In genomic region chr13:22047785-22048104, GRCh38 we compare ENCODE assay signal across 34 cellular contexts.
"Had no signal": no experiment of that assay in that cellular context is flagged by ENCODE, and none has a peak within 500 bp of the region (broad histone marks: within the 10 kb centered on the region; RNA-seq: fewer than 3 reads in every experiment).

No MANE protein-coding gene starts in this region.

- H3K4me3 Mint-ChIP-seq: activated B cell treated with CpG ODN at 0.5 μM for 24 hours; activated CD4-positive, alpha-beta memory T cell treated with anti-CD3 and anti-CD28 coated beads for 36 hours; activated CD4-positive, alpha-beta T cell treated with anti-CD3 and anti-CD28 coated beads, Interleukin-2, amount 10 ng/mL, durations not matched to agents 7 days and 5 days; activated CD8-positive, alpha-beta T cell treated with anti-CD3 and anti-CD28 coated beads for 36 hours; activated naive CD4-positive, alpha-beta T cell treated with anti-CD3 and anti-CD28 coated beads, Interleukin-2, amount 10 ng/mL, durations not matched to agents 7 days and 5 days; activated naive CD4-positive, alpha-beta T cell treated with anti-CD3 and anti-CD28 coated beads, Interleukin-2, amount 50 U/mL, for 24 hours; activated naive CD8-positive, alpha-beta T cell; activated T-cell treated with anti-CD3 and anti-CD28 coated beads, Interleukin-2, amount 50 U/mL, for 4 hours; activated T-cell treated with anti-CD3 and anti-CD28 coated beads, Interleukin-2, amount 50 U/mL, for 72 hours; brain; central memory CD8-positive, alpha-beta T cell; T-helper 1 cell treated with Interleukin-12 subunit alpha and Interleukin-12 subunit beta and Interleukin-4 antibody, amounts not matched to agents 30 μg/mL and 1 μg/mL, for 36 hours; T-helper 2 cell treated with Interferon-gamma antibody and Interleukin-4, amounts not matched to agents 5 μg/mL and 100 μg/mL, for 36 hours had no signal

- H3K36me3 ChIP-seq: ascending aorta, cardiac muscle cell had no signal

- H3K4me3 ChIP-seq: ascending aorta, cardiac muscle cell had no signal

- H3K4me1 Mint-ChIP-seq: activated B cell treated with CpG ODN at 0.5 μM for 24 hours had no signal

- H3K27me3 Mint-ChIP-seq: activated B cell treated with CpG ODN at 0.5 μM for 24 hours; activated CD4-positive, alpha-beta memory T cell treated with anti-CD3 and anti-CD28 coated beads for 36 hours; activated CD4-positive, alpha-beta T cell treated with anti-CD3 and anti-CD28 coated beads, Interleukin-2, amount 10 ng/mL, durations not matched to agents 7 days and 5 days; activated CD8-positive, alpha-beta T cell treated with anti-CD3 and anti-CD28 coated beads for 36 hours; activated naive CD4-positive, alpha-beta T cell treated with anti-CD3 and anti-CD28 coated beads, Interleukin-2, amount 10 ng/mL, durations not matched to agents 7 days and 5 days; activated naive CD4-positive, alpha-beta T cell treated with anti-CD3 and anti-CD28 coated beads, Interleukin-2, amount 50 U/mL, for 24 hours; activated naive CD8-positive, alpha-beta T cell; central memory CD8-positive, alpha-beta T cell had no signal

- DNase-seq: activated B cell treated with CpG ODN at 0.5 μM for 24 hours; activated CD4-positive, alpha-beta memory T cell treated with anti-CD3 and anti-CD28 coated beads for 36 hours; activated CD4-positive, alpha-beta T cell treated with anti-CD3 and anti-CD28 coated beads for 4 hours; activated CD4-positive, alpha-beta T cell treated with anti-CD3 and anti-CD28 coated beads, Interleukin-2, amount 10 ng/mL, durations not matched to agents 7 days and 5 days; activated CD4-positive, alpha-beta T cell treated with anti-CD3 and anti-CD28 coated beads, Interleukin-2, amount 50 U/mL, for 4 hours; activated CD4-positive, CD25-positive, alpha-beta regulatory T cell treated with anti-CD3 and anti-CD28 coated beads, Interleukin-2, amount 50 U/mL, for 72 hours; activated CD8-positive, alpha-beta memory T cell treated with anti-CD3 and anti-CD28 coated beads, Interleukin-2, amount 50 U/mL, for 4 hours; activated CD8-positive, alpha-beta T cell treated with anti-CD3 and anti-CD28 coated beads for 36 hours; activated effector memory CD4-positive, alpha-beta T cell treated with Interleukin-2 at 50 U/mL for 16 hours; activated gamma-delta T cell; activated naive CD4-positive, alpha-beta T cell treated with anti-CD3 and anti-CD28 coated beads, Interleukin-2, amount 10 ng/mL, durations not matched to agents 7 days and 5 days; activated naive CD4-positive, alpha-beta T cell treated with Interleukin-2 at 50 U/mL for 16 hours; activated T-cell treated with anti-CD3 and anti-CD28 coated beads for 4 hours; activated T-cell treated with anti-CD3 and anti-CD28 coated beads, Interleukin-2, amount 50 U/mL, for 1 hour; activated T-cell treated with anti-CD3 and anti-CD28 coated beads, Interleukin-2, amount 50 U/mL, for 4 hours; activated T-cell treated with anti-CD3 and anti-CD28 coated beads, Interleukin-2, amount 50 U/mL, for 72 hours; amygdala; anterior cingulate cortex; caudate nucleus; cerebellar nuclear complex; SW 1271; T-helper 1 cell; T-helper 2 cell; T-helper 9 cell had no signal

- H3K9me3 ChIP-seq: ascending aorta had no signal

- H3K27ac Mint-ChIP-seq: activated B cell treated with CpG ODN at 0.5 μM for 24 hours; activated CD4-positive, alpha-beta memory T cell treated with anti-CD3 and anti-CD28 coated beads for 36 hours; activated CD4-positive, alpha-beta T cell treated with anti-CD3 and anti-CD28 coated beads, Interleukin-2, amount 10 ng/mL, durations not matched to agents 7 days and 5 days; activated CD8-positive, alpha-beta T cell treated with anti-CD3 and anti-CD28 coated beads for 36 hours; activated naive CD4-positive, alpha-beta T cell treated with anti-CD3 and anti-CD28 coated beads, Interleukin-2, amount 10 ng/mL, durations not matched to agents 7 days and 5 days; activated naive CD4-positive, alpha-beta T cell treated with anti-CD3 and anti-CD28 coated beads, Interleukin-2, amount 50 U/mL, for 24 hours; activated T-helper 2 cell treated with anti-CD3 and anti-CD28 coated beads, Interferon-gamma antibody, Interleukin-2, Interleukin-4, amounts not matched to agents 10 μg/mL and 5 μg/mL and 100 μg/mL, durations not matched to agents 14 hours and 24 hours and 36 hours; brain; T-helper 1 cell treated with Interleukin-12 subunit alpha and Interleukin-12 subunit beta and Interleukin-4 antibody, amounts not matched to agents 30 μg/mL and 1 μg/mL, for 36 hours; T-helper 2 cell treated with Interferon-gamma antibody and Interleukin-4, amounts not matched to agents 5 μg/mL and 100 μg/mL, for 36 hours had no signal

- H3K27me3 ChIP-seq: ascending aorta, cardiac muscle cell had no signal

- H3K36me3 Mint-ChIP-seq: activated naive CD4-positive, alpha-beta T cell treated with anti-CD3 and anti-CD28 coated beads, Interleukin-2, amount 10 ng/mL, durations not matched to agents 7 days and 5 days; brain had no signal

- ATAC-seq: activated CD8-positive, alpha-beta T cell treated with anti-CD3 and anti-CD28 coated beads for 36 hours; activated T-cell treated with anti-CD3 and anti-CD28 coated beads, Interleukin-2, amount 50 U/mL, for 4 hours; activated T-cell treated with anti-CD3 and anti-CD28 coated beads, Interleukin-2, amount 50 U/mL, for 72 hours had no signal

- H3K4me1 ChIP-seq: ascending aorta had no signal

- H3K9me3 Mint-ChIP-seq: activated B cell treated with CpG ODN at 0.5 μM for 24 hours; activated CD4-positive, alpha-beta memory T cell treated with anti-CD3 and anti-CD28 coated beads for 36 hours; activated CD8-positive, alpha-beta T cell treated with anti-CD3 and anti-CD28 coated beads for 36 hours; activated naive CD4-positive, alpha-beta T cell treated with anti-CD3 and anti-CD28 coated beads, Interleukin-2, amount 10 ng/mL, durations not matched to agents 7 days and 5 days; activated T-cell treated with anti-CD3 and anti-CD28 coated beads, Interleukin-2, amount 50 U/mL, for 4 hours; central memory CD8-positive, alpha-beta T cell; T-helper 1 cell treated with Interleukin-12 subunit alpha and Interleukin-12 subunit beta and Interleukin-4 antibody, amounts not matched to agents 30 μg/mL and 1 μg/mL, for 36 hours; T-helper 2 cell treated with Interferon-gamma antibody and Interleukin-4, amounts not matched to agents 5 μg/mL and 100 μg/mL, for 36 hours had no signal

- H3K27ac ChIP-seq: ascending aorta, cardiac muscle cell, VCaP had no signal
